In the genomic region with DNA sequence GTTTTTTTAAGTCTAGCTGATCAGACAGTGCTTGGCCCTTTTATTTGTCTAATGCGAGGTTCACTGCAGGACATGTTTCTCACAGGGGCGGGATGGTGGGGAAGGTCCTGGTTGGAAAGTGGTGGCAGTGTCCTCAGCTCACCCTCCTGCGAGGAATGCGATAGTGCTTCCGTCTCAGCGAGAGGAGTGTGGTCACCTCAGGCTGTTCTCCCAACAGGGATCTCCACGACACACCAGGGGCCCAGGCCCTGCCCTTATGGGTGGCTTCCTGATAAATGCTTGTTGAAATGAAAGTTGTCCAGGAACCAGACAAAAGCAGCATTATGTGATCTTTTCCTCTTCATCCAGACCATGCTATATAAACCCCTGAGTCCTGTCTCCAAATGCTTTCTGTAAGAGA, we compare ENCODE assay signal across 1 cellular context.
TF ChIP-seq lines count a peak whose summit lies in the region.

No MANE protein-coding gene starts in this region.

TF ChIP-seq in GM23338, 12 proteins besides CTCF, POLR2A, EP300 and RAD21 (continued from another document):
- TF ChIP-seq, protein P1, sequence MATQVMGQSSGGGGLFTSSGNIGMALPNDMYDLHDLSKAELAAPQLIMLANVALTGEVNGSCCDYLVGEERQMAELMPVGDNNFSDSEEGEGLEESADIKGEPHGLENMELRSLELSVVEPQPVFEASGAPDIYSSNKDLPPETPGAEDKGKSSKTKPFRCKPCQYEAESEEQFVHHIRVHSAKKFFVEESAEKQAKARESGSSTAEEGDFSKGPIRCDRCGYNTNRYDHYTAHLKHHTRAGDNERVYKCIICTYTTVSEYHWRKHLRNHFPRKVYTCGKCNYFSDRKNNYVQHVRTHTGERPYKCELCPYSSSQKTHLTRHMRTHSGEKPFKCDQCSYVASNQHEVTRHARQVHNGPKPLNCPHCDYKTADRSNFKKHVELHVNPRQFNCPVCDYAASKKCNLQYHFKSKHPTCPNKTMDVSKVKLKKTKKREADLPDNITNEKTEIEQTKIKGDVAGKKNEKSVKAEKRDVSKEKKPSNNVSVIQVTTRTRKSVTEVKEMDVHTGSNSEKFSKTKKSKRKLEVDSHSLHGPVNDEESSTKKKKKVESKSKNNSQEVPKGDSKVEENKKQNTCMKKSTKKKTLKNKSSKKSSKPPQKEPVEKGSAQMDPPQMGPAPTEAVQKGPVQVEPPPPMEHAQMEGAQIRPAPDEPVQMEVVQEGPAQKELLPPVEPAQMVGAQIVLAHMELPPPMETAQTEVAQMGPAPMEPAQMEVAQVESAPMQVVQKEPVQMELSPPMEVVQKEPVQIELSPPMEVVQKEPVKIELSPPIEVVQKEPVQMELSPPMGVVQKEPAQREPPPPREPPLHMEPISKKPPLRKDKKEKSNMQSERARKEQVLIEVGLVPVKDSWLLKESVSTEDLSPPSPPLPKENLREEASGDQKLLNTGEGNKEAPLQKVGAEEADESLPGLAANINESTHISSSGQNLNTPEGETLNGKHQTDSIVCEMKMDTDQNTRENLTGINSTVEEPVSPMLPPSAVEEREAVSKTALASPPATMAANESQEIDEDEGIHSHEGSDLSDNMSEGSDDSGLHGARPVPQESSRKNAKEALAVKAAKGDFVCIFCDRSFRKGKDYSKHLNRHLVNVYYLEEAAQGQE (IDR thresholded peaks at IDR 0.05; ENCODE audit: unreplicated experiment), result no peak
